ENCODE assay signal across 1 cellular context in genomic region chr14:69573205-69573840, GRCh38.
A peak's percentile ranks its signal among the peaks of the same experiment; 100 is the strongest.
TF ChIP-seq lines count a peak whose summit lies in the region.

No MANE protein-coding gene starts in this region.

TF ChIP-seq in HepG2, 621 proteins besides CTCF, POLR2A, EP300 and RAD21:
- TF ChIP-seq SNAPC4 (CRISPR knock-in tag; IDR thresholded peaks at IDR 0.05) (no peak), ZNF383 (CRISPR knock-in tag; IDR thresholded peaks at IDR 0.05; ENCODE audit: borderline replicate concordance) (no peak), TOE1 (CRISPR knock-in tag; IDR thresholded peaks at IDR 0.05) (no peak), ZNF883 (CRISPR knock-in tag; IDR thresholded peaks at IDR 0.05; ENCODE audit: not compliant biosample characterization) (peak; percentile 50), ZNF770 (CRISPR knock-in tag; IDR thresholded peaks at IDR 0.05) (peak; percentile 54; the same call in 1 of the 2 replicates), NCOA5 (CRISPR knock-in tag; IDR thresholded peaks at IDR 0.05) (no peak), ZNF800 (CRISPR knock-in tag; IDR thresholded peaks at IDR 0.05) (peak; percentile 49; the same call in 1 of the 2 replicates), JUNB (CRISPR knock-in tag; IDR thresholded peaks at IDR 0.05; ENCODE audit: borderline replicate concordance) (no peak), ZBTB33 (CRISPR knock-in tag; IDR thresholded peaks at IDR 0.05) (no peak), ZNF687 (CRISPR knock-in tag; IDR thresholded peaks at IDR 0.05) (peak; percentile 38), MAFG (CRISPR knock-in tag; IDR thresholded peaks at IDR 0.05) (peak; percentile 46; the same call in 1 of the 2 replicates), AHR (CRISPR knock-in tag; IDR thresholded peaks at IDR 0.05) (no peak), ZNF451 (CRISPR knock-in tag; IDR thresholded peaks at IDR 0.05) (no peak), ZNF598 (CRISPR knock-in tag; IDR thresholded peaks at IDR 0.05; ENCODE audit: borderline replicate concordance) (no peak), HNRNPLL (IDR thresholded peaks at IDR 0.05; ENCODE audit: low read depth, low read length, poor library complexity, severe bottlenecking) (peak; percentile 49), UBTF (CRISPR knock-in tag; IDR thresholded peaks at IDR 0.05) (peak; percentile 31; the same call in 1 of the 2 replicates), SRSF4 (IDR thresholded peaks at IDR 0.05; ENCODE audit: low read depth, low read length, poor library complexity, severe bottlenecking) (no peak), PITX1 (CRISPR knock-in tag; IDR thresholded peaks at IDR 0.05) (no peak), ATF5 (CRISPR knock-in tag; IDR thresholded peaks at IDR 0.05; ENCODE audit: low read depth) (no peak), ZFP82 (CRISPR knock-in tag; IDR thresholded peaks at IDR 0.05; ENCODE audit: borderline replicate concordance) (no peak)
TF ChIP-seq in HepG2: peak in this region for 7.
